11 cellular contexts compared by ENCODE assay signal in the genomic region with DNA sequence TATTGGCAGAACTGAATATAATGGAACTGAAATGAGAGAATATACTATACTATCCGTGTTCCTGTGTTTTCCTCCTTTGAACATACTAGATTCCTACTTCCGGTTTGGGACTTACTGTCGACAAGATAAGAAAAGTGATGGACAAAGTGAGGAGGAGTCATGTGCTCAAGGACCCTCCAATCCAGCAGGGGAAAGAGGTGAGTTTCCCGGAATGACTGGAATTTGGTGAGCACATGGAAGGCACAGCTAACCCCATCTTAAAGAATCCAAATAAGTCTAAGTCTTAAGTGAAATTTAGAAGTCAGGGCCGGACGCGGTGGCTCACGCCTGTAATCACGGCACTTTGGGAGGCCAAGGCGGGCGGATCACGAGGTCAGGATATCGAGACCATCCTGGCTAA. TPM values are rescaled to one million over a fixed set of nuclear protein-coding genes. Genes with fewer than 3 reads are reported as not detected.
"Had no signal": no experiment of that assay in that cellular context is flagged by ENCODE, and none has a peak within 500 bp of the region (broad histone marks: within the 10 kb centered on the region; RNA-seq: fewer than 3 reads in every experiment).

No MANE protein-coding gene starts in this region.

- H3K4me2 ChIP-seq: KMS-11, PC-9 had no signal

- H3K9me3 Mint-ChIP-seq: activated CD4-positive, alpha-beta memory T cell treated with anti-CD3 and anti-CD28 coated beads for 36 hours; activated CD4-positive, alpha-beta T cell treated with anti-CD3 and anti-CD28 coated beads, Interleukin-2, amount 10 ng/mL, durations not matched to agents 7 days and 5 days; activated naive CD4-positive, alpha-beta T cell treated with anti-CD3 and anti-CD28 coated beads, Interleukin-2, amount 50 U/mL, for 72 hours; activated naive CD8-positive, alpha-beta T cell treated with anti-CD3 and anti-CD28 coated beads, Interleukin-2, amount 50 U/mL, for 24 hours; activated T-cell treated with anti-CD3 and anti-CD28 coated beads, Interleukin-2, amount 50 U/mL, for 4 hours; central memory CD8-positive, alpha-beta T cell; T-cell had no signal

- H2AFZ ChIP-seq: PC-9 had no signal

- H3K27me3 Mint-ChIP-seq: activated CD4-positive, alpha-beta memory T cell treated with anti-CD3 and anti-CD28 coated beads for 36 hours had no signal

- H3K27ac ChIP-seq: ascending aorta, KMS-11, PC-9 had no signal

- H3K27me3 ChIP-seq: ascending aorta, body of pancreas had no signal

- H3K27ac Mint-ChIP-seq: activated CD4-positive, alpha-beta memory T cell treated with anti-CD3 and anti-CD28 coated beads for 36 hours; activated CD4-positive, alpha-beta T cell treated with anti-CD3 and anti-CD28 coated beads, Interleukin-2, amount 10 ng/mL, durations not matched to agents 7 days and 5 days; activated naive CD4-positive, alpha-beta T cell treated with anti-CD3 and anti-CD28 coated beads, Interleukin-2, amount 50 U/mL, for 72 hours; activated naive CD8-positive, alpha-beta T cell treated with anti-CD3 and anti-CD28 coated beads, Interleukin-2, amount 50 U/mL, for 24 hours; T-cell had no signal

- H3K4me1 Mint-ChIP-seq: activated naive CD8-positive, alpha-beta T cell treated with anti-CD3 and anti-CD28 coated beads, Interleukin-2, amount 50 U/mL, for 24 hours had no signal

- H3K9ac ChIP-seq: KMS-11 had no signal

- H3K9me3 ChIP-seq: ascending aorta, body of pancreas had no signal

- H3K4me3 ChIP-seq: ascending aorta, body of pancreas, PC-9 had no signal

- H3K36me3 Mint-ChIP-seq: activated CD4-positive, alpha-beta memory T cell treated with anti-CD3 and anti-CD28 coated beads for 36 hours; activated naive CD4-positive, alpha-beta T cell treated with anti-CD3 and anti-CD28 coated beads, Interleukin-2, amount 50 U/mL, for 72 hours; T-cell had no signal

- H3K4me3 Mint-ChIP-seq: activated CD4-positive, alpha-beta memory T cell treated with anti-CD3 and anti-CD28 coated beads for 36 hours; activated CD4-positive, alpha-beta T cell treated with anti-CD3 and anti-CD28 coated beads, Interleukin-2, amount 10 ng/mL, durations not matched to agents 7 days and 5 days; activated naive CD8-positive, alpha-beta T cell treated with anti-CD3 and anti-CD28 coated beads, Interleukin-2, amount 50 U/mL, for 24 hours; activated T-cell treated with anti-CD3 and anti-CD28 coated beads, Interleukin-2, amount 50 U/mL, for 4 hours; central memory CD8-positive, alpha-beta T cell; T-cell had no signal

- H3K4me1 ChIP-seq: ascending aorta, body of pancreas had no signal

- H3K36me3 ChIP-seq: ascending aorta had no signal

RNA-seq across cellular contexts. Expression of a gene that starts 36.6 kb away (rescaled TPM):
- total RNA-seq: activated CD4-positive, alpha-beta T cell treated with anti-CD3 and anti-CD28 coated beads, Interleukin-2, amount 10 ng/mL, durations not matched to agents 7 days and 5 days had no signal

RNA-seq across cellular contexts. Expression of a gene that starts 47.0 kb away (rescaled TPM):
- total RNA-seq: activated CD4-positive, alpha-beta T cell treated with anti-CD3 and anti-CD28 coated beads, Interleukin-2, amount 10 ng/mL, durations not matched to agents 7 days and 5 days; ascending aorta had no signal
